ENCODE assay signal across 9 cellular contexts in the genomic region with DNA sequence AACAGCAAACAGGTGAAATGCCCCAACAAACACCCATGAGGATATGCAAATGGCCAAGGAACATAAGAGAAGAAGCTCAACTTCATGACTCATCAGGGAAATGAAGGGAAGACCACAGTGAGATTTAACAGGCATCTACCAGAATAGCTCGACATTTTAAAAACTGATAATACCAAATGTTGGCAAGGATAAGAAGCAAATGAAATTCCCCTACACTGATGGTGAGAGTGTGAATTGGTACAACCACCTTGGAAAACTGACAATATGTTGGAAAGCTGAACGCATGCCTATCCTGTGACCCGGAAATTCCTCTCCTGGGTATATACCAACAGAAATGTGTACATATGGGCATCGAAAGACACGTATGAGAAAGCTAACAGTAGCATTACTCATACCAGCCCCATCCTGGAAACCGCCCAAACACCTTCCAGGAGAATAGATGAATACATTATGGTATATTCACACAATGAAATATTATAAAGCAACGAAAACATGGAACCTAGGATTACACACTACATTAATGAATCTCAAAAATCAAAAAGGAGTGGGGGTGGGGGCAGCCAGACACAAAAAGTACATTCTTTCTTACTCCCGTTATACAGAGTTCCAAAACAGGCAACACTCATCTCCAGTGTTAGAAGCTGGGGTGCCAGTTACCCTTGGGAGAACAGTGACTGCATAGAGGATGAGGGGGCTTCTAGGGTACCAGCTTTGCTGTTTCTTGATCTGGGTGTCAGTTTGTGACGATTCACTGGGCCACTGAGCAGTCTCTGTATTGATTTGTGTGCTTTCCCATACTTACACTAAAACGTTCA. TPM values are rescaled to one million over a fixed set of nuclear protein-coding genes. Genes with fewer than 3 reads are reported as not detected.
DNase-seq lines count a peak whose midpoint lies in the region; ATAC-seq and TF ChIP-seq lines count a peak whose summit lies in the region.
"Had no signal": no experiment of that assay in that cellular context is flagged by ENCODE, and none has a peak within 500 bp of the region (broad histone marks: within the 10 kb centered on the region; RNA-seq: fewer than 3 reads in every experiment).

No MANE protein-coding gene starts in this region.

- no peaks in the 10 kb centered on the region for H3K27me3 Mint-ChIP-seq in activated naive CD8-positive, alpha-beta T cell
- H3K27me3 Mint-ChIP-seq in GM23338 (ENCODE audit: insufficient read depth, low read depth, poor library complexity), result peaks cover 3% of the 10 kb centered on the region

- H3K36me3 Mint-ChIP-seq in activated naive CD8-positive, alpha-beta T cell, result peaks cover 20% of the 10 kb centered on the region
- peaks cover 4% of the 10 kb centered on the region; the same call in 2 of the 3 replicates for H3K36me3 Mint-ChIP-seq in GM23338 (ENCODE audit: low read depth)

- TF ChIP-seq POLR2A in transverse colon (IDR thresholded peaks at IDR 0.05), result no peak

- intact Hi-C loops in transverse colon (cut with DNase I; ENCODE audit: low total_unique reads), result no loop called here

- H3K9me3 ChIP-seq in DND-41 (ENCODE audit: insufficient read depth, low read length, severe bottlenecking) (no peaks in the 10 kb centered on the region), transverse colon (no peaks in the 10 kb centered on the region)
- H3K9me3 ChIP-seq: breast epithelium had no signal

- H2AFZ ChIP-seq in DND-41 (ENCODE audit: low read depth, low read length) (no peak overlapping the region), GM23338 (no peak overlapping the region)

- H3K4me3 Mint-ChIP-seq in activated naive CD8-positive, alpha-beta T cell, result peak overlapping the region; percentile 21
- no peak overlapping the region for H3K4me3 Mint-ChIP-seq in GM23338

- H3K36me3 ChIP-seq in DND-41 (ENCODE audit: insufficient read depth, low read length), result peaks cover 39% of the 10 kb centered on the region
- no peaks in the 10 kb centered on the region for H3K36me3 ChIP-seq in transverse colon
- no peaks in the 10 kb centered on the region; the same call in 1 of the 2 replicates for H3K36me3 ChIP-seq in GM23338 (ENCODE audit: insufficient read depth)
- H3K36me3 ChIP-seq: breast epithelium had no signal

- no peak for TF ChIP-seq EP300 in transverse colon (IDR thresholded peaks at IDR 0.05; ENCODE audit: low read depth)

- H3K9me2 ChIP-seq in GM23338 (ENCODE audit: insufficient read depth), result peaks cover 4% of the 10 kb centered on the region; the same call in 1 of the 2 replicates

- H3K27ac ChIP-seq in DND-41 (ENCODE audit: low read length), result 0 out of 2 replicates have a peak overlapping the region, but pooled peaks have one; percentile 11
- H3K27ac ChIP-seq in transverse colon, result no peak overlapping the region
- H3K27ac ChIP-seq in GM23338 (ENCODE audit: low read depth), result no peak overlapping the region
- H3K27ac ChIP-seq: breast epithelium had no signal

- H3K79me2 ChIP-seq in DND-41 (ENCODE audit: insufficient read depth, low read length) (peaks cover 76% of the 10 kb centered on the region), GM23338 (replicated peaks; ENCODE audit: insufficient read depth) (no peaks in the 10 kb centered on the region)

- H3K27ac Mint-ChIP-seq in activated naive CD8-positive, alpha-beta T cell, result peak overlapping the region; percentile 61
- H3K27ac Mint-ChIP-seq in GM23338, result no peak overlapping the region

- H3K9me3 Mint-ChIP-seq in activated naive CD8-positive, alpha-beta T cell (ENCODE audit: low read depth), result no peaks in the 10 kb centered on the region
- H3K9me3 Mint-ChIP-seq in GM23338, result peaks cover 4% of the 10 kb centered on the region; the same call in 1 of the 3 replicates

- H3K9ac ChIP-seq in DND-41 (ENCODE audit: low read depth, low read length), result no peak overlapping the region

- H3K27me3 ChIP-seq in DND-41 (ENCODE audit: insufficient read depth, low read length, poor library complexity), result no peaks in the 10 kb centered on the region
- no peaks in the 10 kb centered on the region for H3K27me3 ChIP-seq in transverse colon
- H3K27me3 ChIP-seq in GM23338 (ENCODE audit: insufficient read depth), result no peaks in the 10 kb centered on the region
- H3K27me3 ChIP-seq: breast epithelium had no signal

- peaks cover 34% of the 10 kb centered on the region; the same call in 1 of the 2 replicates for H4K20me1 ChIP-seq in DND-41 (ENCODE audit: insufficient read depth, low read length)
- H4K20me1 ChIP-seq in GM23338 (replicated peaks; ENCODE audit: insufficient read depth), result no peaks in the 10 kb centered on the region

- DNase-seq in DND-41 (no peak), transverse colon (no peak), NOMO-1 treated with DMSO at 0.1 percent for 48 hours (lab: John Stamatoyannopoulos, UW; ENCODE audit: unreplicated experiment) (no peak), HuH-7 (ENCODE audit: low spot score) (no peak), GM23338 (ENCODE audit: low spot score) (no peak)

- H3K4me1 ChIP-seq in DND-41 (ENCODE audit: insufficient read depth, low read length), result no peaks in the 10 kb centered on the region
- H3K4me1 ChIP-seq in transverse colon, result peaks cover 0 to 12% (median 0%) of the 10 kb centered on the region in 4 donors
- peaks cover 29% of the 10 kb centered on the region for H3K4me1 ChIP-seq in GM23338 (ENCODE audit: insufficient read depth)
- H3K4me1 ChIP-seq: breast epithelium had no signal

- H3K4me3 ChIP-seq in DND-41 (ENCODE audit: low read depth in 1 of 2, low read length in 2 of 2) (no peak overlapping the region), transverse colon (no peak overlapping the region), GM23338 (no peak overlapping the region)
- H3K4me3 ChIP-seq: breast epithelium had no signal

- TF ChIP-seq CTCF in DND-41 (IDR thresholded peaks at IDR 0.05; ENCODE audit: borderline replicate concordance, extremely low read depth, low read length, poor library complexity, severe bottlenecking) (no peak), transverse colon (IDR thresholded peaks at IDR 0.05) (no peak), GM23338 (conservative IDR thresholded peaks at IDR 0.05; ENCODE audit: low read depth in 2 of 2) (no peak)

- H3K4me2 ChIP-seq in DND-41 (ENCODE audit: insufficient read depth, low read length), result no peak overlapping the region
- H3K4me2 ChIP-seq in GM23338, result no peak overlapping the region

- 0 out of 3 replicates have a peak, but pooled peaks have one; percentile 22 for ATAC-seq in DND-41 (ENCODE audit: insufficient read depth, low read depth)
- peak; percentile 66 for ATAC-seq in GM19043 (IDR thresholded peaks at IDR 0.05; ENCODE audit: low read depth, unreplicated experiment)
- peak; percentile 50 for ATAC-seq in HG03097 (IDR thresholded peaks at IDR 0.05; ENCODE audit: low FRiP score, unreplicated experiment)
- ATAC-seq in GM23338, result no peak

- WGBS in transverse colon (ENCODE audit: low coverage in 1 of 2), 2 donors, result 62 to 66% methylated on average over 6 to 10 of the region's 10 CpGs

- in situ Hi-C loops in transverse colon (cut with MboI; ENCODE audit: low pct_ligation_motif_present in 1 of 4, low pct_unique_long_range_greater_than_20kb in 1 of 4, low sequenced_read_pairs in 3 of 4), result no loop called here

- H3K4me1 Mint-ChIP-seq in activated naive CD8-positive, alpha-beta T cell (ENCODE audit: low read depth), result peaks cover 59% of the 10 kb centered on the region
- H3K4me1 Mint-ChIP-seq in GM23338, result peaks cover 31% of the 10 kb centered on the region

- no peaks in the 10 kb centered on the region for H3F3A ChIP-seq in GM23338 (replicated peaks; ENCODE audit: low read depth)

TF ChIP-seq in GM23338, 12 proteins besides CTCF, POLR2A, EP300 and RAD21:
- no peak for TF ChIP-seq ZNF114 (CRISPR knock-in tag; IDR thresholded peaks at IDR 0.05)
TF ChIP-seq in GM23338: peak in this region for 0.

RNA-seq across cellular contexts. Expression of a gene that starts 16.9 kb away (rescaled TPM):
- 10 to 100 TPM in 3 of 4 donors, 1 to 10 TPM in 1; 6.7 to 25.7 (median 15.7) TPM for total RNA-seq in transverse colon
- total RNA-seq in GM23338 (2014; rRNA removed; shearing (Covaris generic)), result 6.8 and 7.2 TPM in 2 replicates
- polyA plus RNA-seq in GM23338 (2016; fragmentation: Nextera tagmentation; extraction: Ambion mirVana), result 3.3 and 4.6 TPM in 2 replicates
